In genomic region chr15:33963831-33964664, GRCh38 we compare ENCODE assay signal across 1 cellular context.
TF ChIP-seq lines count a peak whose summit lies in the region.

No MANE protein-coding gene starts in this region.

TF ChIP-seq in HCT116, 20 proteins besides CTCF, POLR2A, EP300 and RAD21:
- TF ChIP-seq ZBTB33 (IDR thresholded peaks at IDR 0.05; ENCODE audit: extremely low read depth, insufficient replicate concordance, low read length), result no peak
- no peak for TF ChIP-seq SIN3A (IDR thresholded peaks at IDR 0.05; ENCODE audit: low read depth)
- no peak for TF ChIP-seq SP1 (IDR thresholded peaks at IDR 0.05; ENCODE audit: low read depth)
- no peak for TF ChIP-seq EZH2 (IDR thresholded peaks at IDR 0.05)
- no peak for TF ChIP-seq ELF1 (IDR thresholded peaks at IDR 0.05; ENCODE audit: borderline replicate concordance, low read depth)
- TF ChIP-seq CBX3 (IDR thresholded peaks at IDR 0.05; ENCODE audit: low read depth), result no peak
- no peak for TF ChIP-seq ZFX (IDR thresholded peaks at IDR 0.05)
- no peak for TF ChIP-seq REST (IDR thresholded peaks at IDR 0.05; ENCODE audit: low read depth)
- TF ChIP-seq ZNF274 (IDR thresholded peaks at IDR 0.05; ENCODE audit: low read depth, low read length), result no peak
- no peak for TF ChIP-seq EZH2phosphoT487 (IDR thresholded peaks at IDR 0.05; ENCODE audit: borderline replicate concordance)
- TF ChIP-seq TCF7L2 (IDR thresholded peaks at IDR 0.05; ENCODE audit: borderline replicate concordance, extremely low read depth, insufficient read depth, insufficient read length), result no peak
- no peak for TF ChIP-seq EGR1 (IDR thresholded peaks at IDR 0.05; ENCODE audit: low read depth)
- TF ChIP-seq CEBPB (IDR thresholded peaks at IDR 0.05; ENCODE audit: low read depth), result no peak
- no peak for TF ChIP-seq FOSL1 (IDR thresholded peaks at IDR 0.05; ENCODE audit: low read depth)
- no peak for TF ChIP-seq ATF3 (IDR thresholded peaks at IDR 0.05)
- no peak for TF ChIP-seq POLR2AphosphoS5 (IDR thresholded peaks at IDR 0.05; ENCODE audit: low read depth, low read length)
- no peak for TF ChIP-seq MAX (IDR thresholded peaks at IDR 0.05)
- TF ChIP-seq JUND (IDR thresholded peaks at IDR 0.05), result no peak
- TF ChIP-seq SRF (IDR thresholded peaks at IDR 0.05; ENCODE audit: low read depth), result no peak
- TF ChIP-seq YY1 (IDR thresholded peaks at IDR 0.05; ENCODE audit: extremely low read depth, insufficient replicate concordance, low read depth, low read length), result no peak
